1 cellular context compared by ENCODE assay signal in genomic region chr10:59216178-59216869, GRCh38.
TF ChIP-seq lines count a peak whose summit lies in the region.

No MANE protein-coding gene starts in this region.

TF ChIP-seq in HepG2, 621 proteins besides CTCF, POLR2A, EP300 and RAD21 (continued from another document and continues in another):
- TF ChIP-seq ZGPAT (CRISPR knock-in tag; IDR thresholded peaks at IDR 0.05) (0 out of 2 replicates have a peak, but pooled peaks have one; percentile 19), MLX (CRISPR knock-in tag; IDR thresholded peaks at IDR 0.05) (0 out of 2 replicates have a peak, but pooled peaks have one; percentile 24), ZNF12 (CRISPR knock-in tag; IDR thresholded peaks at IDR 0.05) (no peak), ZNF460 (CRISPR knock-in tag; IDR thresholded peaks at IDR 0.05; ENCODE audit: borderline replicate concordance) (no peak), PAXIP1 (CRISPR knock-in tag; conservative IDR thresholded peaks at IDR 0.05) (peak; percentile 88), ZNF251 (CRISPR knock-in tag; IDR thresholded peaks at IDR 0.05) (no peak), ZNF572 (CRISPR knock-in tag; IDR thresholded peaks at IDR 0.05) (no peak), POGZ (CRISPR knock-in tag; IDR thresholded peaks at IDR 0.05) (peak; percentile 74), ZNF180 (CRISPR knock-in tag; IDR thresholded peaks at IDR 0.05; ENCODE audit: borderline replicate concordance, low read depth) (no peak), GLMP (CRISPR knock-in tag; IDR thresholded peaks at IDR 0.05; ENCODE audit: borderline replicate concordance) (no peak), KDM2A (CRISPR knock-in tag; IDR thresholded peaks at IDR 0.05; ENCODE audit: borderline replicate concordance, low read depth) (no peak), HNF4A (CRISPR knock-in tag; IDR thresholded peaks at IDR 0.05) (peak; percentile 88), FOXJ3 (CRISPR knock-in tag; IDR thresholded peaks at IDR 0.05; ENCODE audit: borderline replicate concordance) (0 out of 2 replicates have a peak, but pooled peaks have one; percentile 41), MBNL3 (CRISPR knock-in tag; conservative IDR thresholded peaks at IDR 0.05) (no peak), ZBTB49 (CRISPR knock-in tag; IDR thresholded peaks at IDR 0.05; ENCODE audit: borderline replicate concordance) (no peak), AGO2 (optimal IDR thresholded peaks at IDR 0.05; ENCODE audit: low read depth, low read length) (no peak), SMAD3 (CRISPR knock-in tag; IDR thresholded peaks at IDR 0.05) (no peak), ZNF260 (CRISPR knock-in tag; IDR thresholded peaks at IDR 0.05; ENCODE audit: borderline replicate concordance, low read depth) (no peak), ZNF503 (CRISPR knock-in tag; IDR thresholded peaks at IDR 0.05) (peak; percentile 58; the same call in 1 of the 2 replicates), NCOA2 (CRISPR knock-in tag; IDR thresholded peaks at IDR 0.05) (peak; percentile 79), ZC3H13 (CRISPR knock-in tag; IDR thresholded peaks at IDR 0.05) (no peak), ZFP62 (CRISPR knock-in tag; IDR thresholded peaks at IDR 0.05) (no peak), GATAD2A (CRISPR knock-in tag; IDR thresholded peaks at IDR 0.05) (peak; percentile 94), ZNF441 (CRISPR knock-in tag; IDR thresholded peaks at IDR 0.05; ENCODE audit: borderline replicate concordance) (no peak), ZNF780A (CRISPR knock-in tag; IDR thresholded peaks at IDR 0.05) (no peak), RERE (CRISPR knock-in tag; IDR thresholded peaks at IDR 0.05; ENCODE audit: low read depth) (no peak), RORA (CRISPR knock-in tag; IDR thresholded peaks at IDR 0.05) (no peak), ZZZ3 (CRISPR knock-in tag; IDR thresholded peaks at IDR 0.05; ENCODE audit: borderline replicate concordance) (no peak), ZNF7 (CRISPR knock-in tag; IDR thresholded peaks at IDR 0.05) (no peak), MIXL1 (CRISPR knock-in tag; IDR thresholded peaks at IDR 0.05) (0 out of 2 replicates have a peak, but pooled peaks have one; percentile 37), HNRNPL (IDR thresholded peaks at IDR 0.05; ENCODE audit: low read depth, low read length) (no peak), RNF219 (CRISPR knock-in tag; IDR thresholded peaks at IDR 0.05) (no peak), TEF (CRISPR knock-in tag; IDR thresholded peaks at IDR 0.05) (no peak), FOXP4 (CRISPR knock-in tag; IDR thresholded peaks at IDR 0.05) (peak; percentile 72), PPARG (CRISPR knock-in tag; conservative IDR thresholded peaks at IDR 0.05) (peak; percentile 81; the same call in 1 of the 2 replicates), RXRB (CRISPR knock-in tag; IDR thresholded peaks at IDR 0.05; ENCODE audit: borderline replicate concordance) (peak; percentile 47), SIX4 (CRISPR knock-in tag; IDR thresholded peaks at IDR 0.05) (no peak), PHF8 (CRISPR knock-in tag; IDR thresholded peaks at IDR 0.05) (no peak), NCOA5 (CRISPR knock-in tag; IDR thresholded peaks at IDR 0.05) (no peak), TP53 (CRISPR knock-in tag; conservative IDR thresholded peaks at IDR 0.05) (no peak)
